Comparison of ENCODE assay signal across 19 cellular contexts in genomic region chr14:44162197-44162596, GRCh38.
"Had no signal": no experiment of that assay in that cellular context is flagged by ENCODE, and none has a peak within 500 bp of the region (broad histone marks: within the 10 kb centered on the region; RNA-seq: fewer than 3 reads in every experiment).

No MANE protein-coding gene starts in this region.

- FAIRE-seq: islet of Langerhans had no signal

- DNase-seq: activated CD4-positive, alpha-beta T cell treated with anti-CD3 and anti-CD28 coated beads, Interleukin-2, amount 10 ng/mL, durations not matched to agents 24 days and 14 days; activated CD4-positive, CD25-positive, alpha-beta regulatory T cell; activated CD8-positive, alpha-beta memory T cell treated with anti-CD3 and anti-CD28 coated beads, Interleukin-2, amount 50 U/mL, for 4 hours; activated CD8-positive, alpha-beta T cell treated with anti-CD3 and anti-CD28 coated beads, Interleukin-2, amount 10 ng/mL, durations not matched to agents 7 days and 5 days; activated effector memory CD4-positive, alpha-beta T cell treated with anti-CD3 and anti-CD28 coated beads, Interleukin-2, amount 50 U/mL, for 16 hours; activated T-cell treated with anti-CD3 and anti-CD28 coated beads, Interleukin-2, amount 50 U/mL, for 48 hours; adrenal gland; dorsolateral prefrontal cortex; erythroblast; naive B cell; retina; stimulated activated CD4-positive, alpha-beta T cell treated with anti-CD3 and anti-CD28 coated beads, Interleukin-15, amount 100 ng/mL, for 24 hours; stimulated activated CD4-positive, alpha-beta T cell treated with anti-CD3 and anti-CD28 coated beads, Interleukin-4, amount 100 ng/mL, for 1 hour; stimulated activated naive CD4-positive, alpha-beta T cell treated with Interleukin-2 at 50 U/mL for 16 hours; substantia nigra; trophoblast cell had no signal

- H3K36me3 ChIP-seq: adrenal gland, cardiac muscle cell had no signal

- H3K27me3 ChIP-seq: adrenal gland, cardiac muscle cell, dorsolateral prefrontal cortex had no signal

- ATAC-seq: activated CD8-positive, alpha-beta T cell treated with anti-CD3 and anti-CD28 coated beads, Interleukin-2, amount 10 ng/mL, durations not matched to agents 7 days and 5 days had no signal

- H3K27ac ChIP-seq: adrenal gland, cardiac muscle cell, dorsolateral prefrontal cortex had no signal

- H3K4me1 ChIP-seq: adrenal gland had no signal

- H3K9me3 ChIP-seq: adrenal gland had no signal

- H3K4me3 ChIP-seq: adrenal gland, cardiac muscle cell, dorsolateral prefrontal cortex, lung had no signal
